In the genomic region with DNA sequence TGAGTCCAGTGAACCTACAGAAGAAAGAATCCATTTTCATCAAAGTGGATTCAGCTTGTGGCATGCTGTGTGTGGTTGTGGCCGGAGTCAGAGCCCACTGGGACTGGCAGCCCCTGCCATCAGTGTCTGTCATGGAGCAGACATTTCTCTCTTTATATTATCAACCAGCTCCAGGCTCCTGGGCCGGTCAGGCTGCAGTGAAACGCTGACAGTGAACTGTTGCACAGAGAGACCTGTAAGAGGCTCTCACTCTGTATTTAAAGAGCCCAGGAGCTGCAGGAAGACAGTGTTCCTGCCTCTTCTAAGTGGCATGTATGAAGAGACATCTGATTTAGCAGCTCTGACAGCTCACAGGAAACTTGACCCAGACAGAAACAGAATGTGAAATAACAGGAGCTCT, we compare ENCODE assay signal across 1 cellular context.
TF ChIP-seq lines count a peak whose summit lies in the region.

No MANE protein-coding gene starts in this region.

TF ChIP-seq in HepG2, 621 proteins besides CTCF, POLR2A, EP300 and RAD21 (continued from another document):
- TF ChIP-seq, protein P1, sequence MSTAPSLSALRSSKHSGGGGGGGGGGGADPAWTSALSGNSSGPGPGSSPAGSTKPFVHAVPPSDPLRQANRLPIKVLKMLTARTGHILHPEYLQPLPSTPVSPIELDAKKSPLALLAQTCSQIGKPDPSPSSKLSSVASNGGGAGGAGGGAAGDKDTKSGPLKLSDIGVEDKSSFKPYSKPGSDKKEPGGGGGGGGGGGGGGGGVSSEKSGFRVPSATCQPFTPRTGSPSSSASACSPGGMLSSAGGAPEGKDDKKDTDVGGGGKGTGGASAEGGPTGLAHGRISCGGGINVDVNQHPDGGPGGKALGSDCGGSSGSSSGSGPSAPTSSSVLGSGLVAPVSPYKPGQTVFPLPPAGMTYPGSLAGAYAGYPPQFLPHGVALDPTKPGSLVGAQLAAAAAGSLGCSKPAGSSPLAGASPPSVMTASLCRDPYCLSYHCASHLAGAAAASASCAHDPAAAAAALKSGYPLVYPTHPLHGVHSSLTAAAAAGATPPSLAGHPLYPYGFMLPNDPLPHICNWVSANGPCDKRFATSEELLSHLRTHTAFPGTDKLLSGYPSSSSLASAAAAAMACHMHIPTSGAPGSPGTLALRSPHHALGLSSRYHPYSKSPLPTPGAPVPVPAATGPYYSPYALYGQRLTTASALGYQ (CRISPR knock-in tag; IDR thresholded peaks at IDR 0.05) = no peak
- TF ChIP-seq BRD4 (CRISPR knock-in tag; IDR thresholded peaks at IDR 0.05) = no peak
TF ChIP-seq in HepG2: peak in this region for 0.
